Comparison of ENCODE assay signal across 8 cellular contexts in genomic region chr20:25310268-25310920, GRCh38.
DNase-seq lines count a peak whose midpoint lies in the region; ATAC-seq and TF ChIP-seq lines count a peak whose summit lies in the region.

No MANE protein-coding gene starts in this region.

- H3K27ac ChIP-seq in IMR-90 (ENCODE audit: insufficient read depth, low read length) (peak overlapping the region; percentile 94), brain microvascular endothelial cell (peak overlapping the region; percentile 81)

- peak overlapping the region; percentile 100 for H4K91ac ChIP-seq in IMR-90 (ENCODE audit: insufficient read depth, low read depth, low read length)

- peak overlapping the region; percentile 97 for H2BK5ac ChIP-seq in IMR-90 (ENCODE audit: low read depth, low read length, poor library complexity, severe bottlenecking)

- peak overlapping the region; percentile 96 for H3K18ac ChIP-seq in IMR-90 (ENCODE audit: low read depth, low read length)

- no peaks in the 10 kb centered on the region for H3K9me3 ChIP-seq in IMR-90 (ENCODE audit: control insufficient read depth, insufficient read depth, low read length)

- peaks cover 6 to 50% of the 10 kb centered on the region in 2 experiments for H3K79me1 ChIP-seq in IMR-90 (ENCODE audit: low read depth in 1 of 2, low read length in 2 of 2)

- H2AK5ac ChIP-seq in IMR-90 (ENCODE audit: low read depth, low read length) = peak overlapping the region; percentile 96

- peak overlapping the region; percentile 99 for H2BK120ac ChIP-seq in IMR-90 (ENCODE audit: low read depth, low read length)

- peak overlapping the region; percentile 94 for H2BK20ac ChIP-seq in IMR-90 (ENCODE audit: low read depth, low read length)

- DNase-seq in IMR-90 (peak; percentile 96), SW 1271 (lab: John Stamatoyannopoulos, UW) (peak; percentile 79 to 89), brain microvascular endothelial cell (peak; percentile 93), kidney epithelial cell (ENCODE audit: low read depth) (peak; percentile 94), 8988T (no peak)
- DNase-seq in stimulated activated CD4-positive, alpha-beta T cell treated with anti-CD3 and anti-CD28 coated beads, Interleukin-2, amount 100 ng/mL, for 24 hours = peak; percentile 55 to 58

- peak overlapping the region; percentile 86 for H3K56ac ChIP-seq in IMR-90 (ENCODE audit: extremely low read depth, insufficient read depth, low read length)

- no peaks in the 10 kb centered on the region; the same call in none of the 2 replicates for H3K36me3 ChIP-seq in IMR-90 (ENCODE audit: control insufficient read depth, insufficient read depth, low read length)
- no peaks in the 10 kb centered on the region for H3K36me3 ChIP-seq in brain microvascular endothelial cell (replicated peaks)
- H3K36me3 ChIP-seq in kidney epithelial cell (ENCODE audit: control insufficient read depth, insufficient read depth, low read length) = peaks cover 1% of the 10 kb centered on the region

- peaks cover 20% of the 10 kb centered on the region for H3K9me1 ChIP-seq in IMR-90 (ENCODE audit: insufficient read depth, low read length)

- H3K14ac ChIP-seq in IMR-90 (replicated peaks; ENCODE audit: low read depth, low read length) = peak overlapping the region; percentile 99

- peaks cover 28% of the 10 kb centered on the region for H3K4me1 ChIP-seq in IMR-90 (ENCODE audit: control insufficient read depth, insufficient read depth, low read length)

- dilution Hi-C loops in IMR-90 (cut with HindIII; ENCODE audit: low sequenced_read_pairs, unreplicated experiment) = no loop called here

- peak overlapping the region; percentile 86 for H3K9ac ChIP-seq in IMR-90 (ENCODE audit: low read depth, low read length)

- H2AK9ac ChIP-seq in IMR-90 (replicated peaks; ENCODE audit: low read depth, low read length, poor library complexity) = peak overlapping the region; percentile 93

- TF ChIP-seq CTCF in IMR-90 (conservative IDR thresholded peaks at IDR 0.05; ENCODE audit: low read depth, low read length) = peak; percentile 77
- peak; percentile 84 for TF ChIP-seq CTCF in brain microvascular endothelial cell (IDR thresholded peaks at IDR 0.05; ENCODE audit: low read depth, low read length, missing control alignments)
- peak; percentile 93 for TF ChIP-seq CTCF in kidney epithelial cell (IDR thresholded peaks at IDR 0.05; ENCODE audit: insufficient read depth, low read length, poor library complexity, severe bottlenecking)

- ATAC-seq in GM21723 (IDR thresholded peaks at IDR 0.05; ENCODE audit: unreplicated experiment) = peak; percentile 91
- ATAC-seq in IMR-90 (ENCODE audit: low read depth) = peak; percentile 90

- H4K8ac ChIP-seq in IMR-90 (ENCODE audit: low read depth in 2 of 2, low read length in 2 of 2) = peak overlapping the region; percentile 87 to 96

- peak; percentile 78 for TF ChIP-seq RAD21 in IMR-90 (IDR thresholded peaks at IDR 0.05; ENCODE audit: low read length)

- in situ Hi-C loops in IMR-90 (cut with MboI; ENCODE audit: low sequenced_read_pairs) (loop anchor here (25.0 kb wide), 2 partner anchors 227 to 377 kb away; partner anchors contain the start of gene ZNF337), brain microvascular endothelial cell (cut with HindIII; ENCODE audit: low pct_ligation_motif_present, low sequenced_read_pairs) (no loop called here)

- POLR2A ChIA-PET in IMR-90 (lab: Charles Lee; ENCODE audit: unreplicated experiment) = interaction anchor here (0.9 kb wide), 1 partner anchor 11 kb away, joined by 3 read pairs; no protein-coding TSS in a partner anchor

- H3K27me3 ChIP-seq in IMR-90 (ENCODE audit: control insufficient read depth, insufficient read depth, low read length) (no peaks in the 10 kb centered on the region), brain microvascular endothelial cell (replicated peaks) (no peaks in the 10 kb centered on the region), kidney epithelial cell (ENCODE audit: control insufficient read depth, insufficient read depth, low read length) (no peaks in the 10 kb centered on the region)

- intact Hi-C loops in IMR-90 (cut with micrococcal nuclease) = loop anchor here (1.0 to 2.0 kb wide), 2 partner anchors 80 to 89 kb away; partner anchors contain the start of gene ABHD12

- WGBS in IMR-90 (ENCODE audit: extremely low coverage in 2 of 2, insufficient read length in 1 of 2), 2 experiments = 38% methylated on average over 2 of the region's 6 CpGs; no CpG with 5 or more reads in 1 of the 2 experiments

- H3K23ac ChIP-seq in IMR-90 (ENCODE audit: low read depth, low read length) = peak overlapping the region; percentile 99

- BruUV-seq in IMR-90 (replicated peaks; lab: Mats Ljungman, UMichigan) = TSS peak; percentile 69

- H3K4me3 ChIP-seq in GM08714 (ENCODE audit: low read length) (peak overlapping the region; percentile 11; the same call in 1 of the 2 replicates), IMR-90 (ENCODE audit: insufficient read depth, low read depth, low read length) (peak overlapping the region; percentile 27; the same call in 1 of the 2 replicates), brain microvascular endothelial cell (ENCODE audit: low read depth, low read length) (peak overlapping the region; percentile 37), kidney epithelial cell (ENCODE audit: low read depth, low read length) (no peak overlapping the region)

- peak overlapping the region; percentile 93 for H4K5ac ChIP-seq in IMR-90 (ENCODE audit: low read depth, low read length)

- peak overlapping the region; percentile 85 for H3K4me2 ChIP-seq in IMR-90 (ENCODE audit: low read depth, low read length)

- no peaks in the 10 kb centered on the region for H4K20me1 ChIP-seq in IMR-90 (ENCODE audit: insufficient read depth, low read length)

- CTCF ChIA-PET in IMR-90 (lab: Yijun Ruan, JAX) = interaction anchor here (0.6 kb wide), 2 partner anchors 37 to 89 kb away, joined by 3 to 6 read pairs; no protein-coding TSS in a partner anchor

- H3K4ac ChIP-seq in IMR-90 (ENCODE audit: low read depth, low read length) = peak overlapping the region; percentile 100

- peak; percentile 76; the same call in 1 of the 2 replicates for TF ChIP-seq POLR2A in IMR-90 (IDR thresholded peaks at IDR 0.05; ENCODE audit: low read depth, low read length)

- peak overlapping the region; percentile 98; the same call in 2 of the 3 replicates for H2BK15ac ChIP-seq in IMR-90 (ENCODE audit: low read depth, low read length)

- H2AFZ ChIP-seq in IMR-90 (replicated peaks; ENCODE audit: low read length, poor library complexity) = peak overlapping the region; percentile 27

TF ChIP-seq in IMR-90, 13 proteins besides CTCF, POLR2A, EP300 and RAD21:
- no peak for TF ChIP-seq RFX5 (IDR thresholded peaks at IDR 0.05; ENCODE audit: low read depth, low read length)
- peak; percentile 63 for TF ChIP-seq SMC3 (IDR thresholded peaks at IDR 0.05; ENCODE audit: low read depth, low read length)
- TF ChIP-seq FOS (IDR thresholded peaks at IDR 0.05; ENCODE audit: low read depth, low read length) = peak; percentile 92
- TF ChIP-seq USF2 (IDR thresholded peaks at IDR 0.05; ENCODE audit: low read depth, low read length) = no peak; the same call in 1 of the 2 replicates
- TF ChIP-seq MAZ (IDR thresholded peaks at IDR 0.05; ENCODE audit: borderline replicate concordance, low read depth, low read length) = peak; percentile 48; the same call in 1 of the 2 replicates
- TF ChIP-seq CEBPB (IDR thresholded peaks at IDR 0.05; ENCODE audit: low read depth, low read length) = peak; percentile 49; the same call in 1 of the 2 replicates
- no peak; the same call in 1 of the 2 replicates for TF ChIP-seq CHD1 (IDR thresholded peaks at IDR 0.05; ENCODE audit: low read depth, low read length)
- peak; percentile 4; the same call in 1 of the 2 replicates for TF ChIP-seq NFE2L2 (IDR thresholded peaks at IDR 0.05; ENCODE audit: low read depth, low read length)
- TF ChIP-seq MAFK (IDR thresholded peaks at IDR 0.05; ENCODE audit: low read depth, low read length) = peak; percentile 84
- TF ChIP-seq BHLHE40 (IDR thresholded peaks at IDR 0.05; ENCODE audit: low read depth, low read length) = peak; percentile 49; the same call in 1 of the 2 replicates
